Comparison of ENCODE assay signal across 2 cellular contexts in the genomic region with DNA sequence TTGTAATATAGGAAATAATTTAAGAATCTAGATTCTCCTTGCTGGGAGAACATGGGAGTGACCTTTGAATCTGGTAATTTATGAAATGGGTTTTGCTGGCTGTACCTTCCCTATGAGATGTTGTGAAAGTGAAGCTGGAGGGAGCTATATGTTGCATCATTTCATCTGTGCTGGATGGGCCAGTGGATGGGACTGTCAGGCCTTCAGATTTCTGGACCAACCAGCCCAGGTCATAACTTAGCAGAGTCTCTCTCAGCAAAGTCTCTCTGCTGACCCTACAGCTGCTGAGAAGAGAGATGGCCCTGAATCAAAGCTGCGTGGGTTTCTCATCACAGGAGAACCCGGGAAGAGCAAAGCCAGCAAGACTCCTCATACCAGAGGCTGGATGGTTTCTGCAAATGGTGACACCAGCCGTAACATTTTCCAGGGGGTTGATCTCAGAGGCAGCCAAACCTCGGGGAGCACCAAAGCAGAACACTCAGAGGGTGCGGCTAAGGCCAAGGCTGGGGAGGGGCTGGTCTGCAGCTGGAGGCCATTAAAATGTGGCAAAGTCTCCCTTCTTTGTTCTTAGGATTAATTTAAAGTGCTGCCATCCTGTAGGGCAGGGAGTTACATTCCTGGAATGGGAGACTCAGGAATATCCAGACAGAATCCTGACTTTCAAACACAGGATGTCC.
A peak's percentile ranks its signal among the peaks of the same experiment; 100 is the strongest.
TF ChIP-seq lines count a peak whose summit lies in the region.

No MANE protein-coding gene starts in this region.

TF ChIP-seq in HepG2, 621 proteins besides CTCF, POLR2A, EP300 and RAD21:
- peak; percentile 63; the same call in 1 of the 2 replicates for TF ChIP-seq CEBPB (IDR thresholded peaks at IDR 0.05; ENCODE audit: borderline replicate concordance, low read depth, low read length)
- TF ChIP-seq ZNF549 (CRISPR knock-in tag; IDR thresholded peaks at IDR 0.05): no peak

TF ChIP-seq in GM12891, 5 proteins besides CTCF, POLR2A, EP300 and RAD21 (continued from another document):
- TF ChIP-seq SPI1 (IDR thresholded peaks at IDR 0.05; ENCODE audit: low read depth, low read length) (no peak), POLR2AphosphoS5 (IDR thresholded peaks at IDR 0.05; ENCODE audit: low read depth, low read length) (no peak), TAF1 (IDR thresholded peaks at IDR 0.05; ENCODE audit: low read depth, low read length) (no peak), PAX5 (IDR thresholded peaks at IDR 0.05; ENCODE audit: insufficient read depth, low read length, severe bottlenecking) (no peak)
